17 cellular contexts compared by ENCODE assay signal in genomic region chr2:42788478-42788793, GRCh38. TPM values are rescaled to one million over a fixed set of nuclear protein-coding genes. Genes with fewer than 3 reads are reported as not detected.
A peak's percentile ranks its signal among the peaks of the same experiment; 100 is the strongest.
DNase-seq lines count a peak whose midpoint lies in the region; ATAC-seq, FAIRE-seq and TF ChIP-seq lines count a peak whose summit lies in the region.
"Had no signal": no experiment of that assay in that cellular context is flagged by ENCODE, and none has a peak within 500 bp of the region (broad histone marks: within the 10 kb centered on the region; RNA-seq: fewer than 3 reads in every experiment).

No MANE protein-coding gene starts in this region.

- no peak overlapping the region for H3K4me3 Mint-ChIP-seq in activated CD4-positive, alpha-beta memory T cell treated with anti-CD3 and anti-CD28 coated beads for 36 hours
- H3K4me3 Mint-ChIP-seq in activated CD4-positive, alpha-beta memory T cell treated with anti-CD3 and anti-CD28 coated beads, Interleukin-2, amount 10 ng/mL, durations not matched to agents 7 days and 5 days, result no peak overlapping the region
- H3K4me3 Mint-ChIP-seq in nephron progenitor cell, result peak overlapping the region; percentile 55
- H3K4me3 Mint-ChIP-seq: IgD-negative memory B cell had no signal

- no peaks in the 10 kb centered on the region; a peak in 1 of 5 replicates for H3K27me3 ChIP-seq in HepG2 (ENCODE audit: control insufficient read depth in 1 of 2, insufficient read depth in 2 of 2, low read length in 2 of 2)

- POLR2A ChIA-PET in activated CD4-positive, alpha-beta memory T cell treated with anti-CD3 and anti-CD28 coated beads for 36 hours (lab: Charles Lee), result no interaction called here
- POLR2A ChIA-PET in activated CD4-positive, alpha-beta memory T cell treated with anti-CD3 and anti-CD28 coated beads, Interleukin-2, amount 10 ng/mL, durations not matched to agents 7 days and 5 days (lab: Charles Lee), result no interaction called here
- POLR2A ChIA-PET in HepG2 (lab: Yijun Ruan, JAX), result interaction anchor here (1.0 to 3.1 kb wide), 7 partner anchors 8 to 284 kb away, joined by 3 to 28 read pairs (median 10); no protein-coding TSS in a partner anchor

- ATAC-seq in HepG2, result no peak

- H3K9ac ChIP-seq in HepG2 (ENCODE audit: insufficient read depth, low read depth, low read length), result no peak overlapping the region
- H3K9ac ChIP-seq: GM23248 had no signal

- H3K27me3 Mint-ChIP-seq in activated CD4-positive, alpha-beta memory T cell treated with anti-CD3 and anti-CD28 coated beads for 36 hours, result peaks cover 33% of the 10 kb centered on the region
- H3K27me3 Mint-ChIP-seq in activated CD4-positive, alpha-beta memory T cell treated with anti-CD3 and anti-CD28 coated beads, Interleukin-2, amount 10 ng/mL, durations not matched to agents 7 days and 5 days, result peaks cover 26% of the 10 kb centered on the region
- H3K27me3 Mint-ChIP-seq in nephron progenitor cell (ENCODE audit: low read depth, poor library complexity), result peaks cover 32% of the 10 kb centered on the region
- H3K27me3 Mint-ChIP-seq: IgD-negative memory B cell had no signal

- peaks cover 6% of the 10 kb centered on the region for H3K4me1 Mint-ChIP-seq in activated CD4-positive, alpha-beta memory T cell treated with anti-CD3 and anti-CD28 coated beads for 36 hours (ENCODE audit: low read depth)
- H3K4me1 Mint-ChIP-seq in activated CD4-positive, alpha-beta memory T cell treated with anti-CD3 and anti-CD28 coated beads, Interleukin-2, amount 10 ng/mL, durations not matched to agents 7 days and 5 days, result peaks cover 5% of the 10 kb centered on the region
- peaks cover 57% of the 10 kb centered on the region for H3K4me1 Mint-ChIP-seq in nephron progenitor cell

- H3K4me2 ChIP-seq in HepG2 (ENCODE audit: low read depth, low read length), result peak overlapping the region; percentile 54; the same call in 1 of the 2 replicates

- H4K20me1 ChIP-seq in HepG2 (ENCODE audit: insufficient read depth, low read length), result no peaks in the 10 kb centered on the region

- H3K27ac ChIP-seq in HepG2 (ENCODE audit: extremely low read length, insufficient read depth, low read length), result peak overlapping the region; percentile 67
- H3K27ac ChIP-seq: 22Rv1, GM23248 had no signal

- no peak for FAIRE-seq in HepG2 (lab: Jason Lieb, UNC)
- no peak for FAIRE-seq in D721Med (lab: Jason Lieb, UNC)
- FAIRE-seq: GM12878 had no signal

- H3K4me1 ChIP-seq in HepG2 (ENCODE audit: insufficient read depth, low read length), result peaks cover 85% of the 10 kb centered on the region

- peaks cover 0 to 4% of the 10 kb centered on the region in 2 experiments; a peak in 1 of 5 replicates for H3K36me3 ChIP-seq in HepG2 (replicated peaks in 1 of 2; ENCODE audit: control insufficient read depth in 1 of 2, insufficient read depth in 2 of 2, low read length in 2 of 2)

- CTCF ChIA-PET in activated CD4-positive, alpha-beta memory T cell treated with anti-CD3 and anti-CD28 coated beads for 36 hours (lab: Charles Lee), result no interaction called here
- CTCF ChIA-PET in activated CD4-positive, alpha-beta memory T cell treated with anti-CD3 and anti-CD28 coated beads, Interleukin-2, amount 10 ng/mL, durations not matched to agents 7 days and 5 days (lab: Charles Lee), result interaction anchor here (1.1 kb wide), 1 partner anchor 21 kb away, joined by 3 read pairs; no protein-coding TSS in a partner anchor
- CTCF ChIA-PET in HepG2 (lab: Yijun Ruan, JAX; ENCODE audit: low intra/inter-chr PET ratio, low total read pairs), result no interaction called here

- TF ChIP-seq RAD21 in HepG2 (CRISPR knock-in tag; IDR thresholded peaks at IDR 0.05), result no peak

- peaks cover 21% of the 10 kb centered on the region for H3K79me2 ChIP-seq in HepG2 (ENCODE audit: insufficient read depth, low read length)

- peak; percentile 4 for DNase-seq in activated CD4-positive, alpha-beta memory T cell treated with anti-CD3 and anti-CD28 coated beads for 36 hours
- no peak for DNase-seq in activated CD4-positive, alpha-beta memory T cell treated with anti-CD3 and anti-CD28 coated beads, Interleukin-2, amount 10 ng/mL, durations not matched to agents 7 days and 5 days
- no peak for DNase-seq in HepG2 (ENCODE audit: low spot score)
- no peak for DNase-seq in nephron progenitor cell
- DNase-seq in ureter (ENCODE audit: low spot score), result peak; percentile 12
- no peak for DNase-seq in T-helper 9 cell
- DNase-seq in D721Med (ENCODE audit: insufficient read length, low spot score), result no peak
- DNase-seq in nucleus accumbens (lab: John Stamatoyannopoulos, UW), result no peak
- DNase-seq: Calu3, DMS79, GM23248 had no signal

- no peak for TF ChIP-seq EP300 in HepG2 (IDR thresholded peaks at IDR 0.05; ENCODE audit: low read depth in 2 of 2, low read length in 2 of 2)
- no peak for TF ChIP-seq EP300 in HepG2 (CRISPR knock-in tag; IDR thresholded peaks at IDR 0.05; ENCODE audit: borderline replicate concordance)

- no peak for TF ChIP-seq CTCF in HepG2 (CRISPR knock-in tag; IDR thresholded peaks at IDR 0.05)
- TF ChIP-seq CTCF in nephron progenitor cell (IDR thresholded peaks at IDR 0.05), result no peak
- TF ChIP-seq CTCF in D721Med (IDR thresholded peaks at IDR 0.05; ENCODE audit: insufficient read depth, missing control alignments), result no peak

- H3K27ac Mint-ChIP-seq in activated CD4-positive, alpha-beta memory T cell treated with anti-CD3 and anti-CD28 coated beads for 36 hours, result no peak overlapping the region
- H3K27ac Mint-ChIP-seq in activated CD4-positive, alpha-beta memory T cell treated with anti-CD3 and anti-CD28 coated beads, Interleukin-2, amount 10 ng/mL, durations not matched to agents 7 days and 5 days, result no peak overlapping the region
- H3K27ac Mint-ChIP-seq in nephron progenitor cell, result no peak overlapping the region
- H3K27ac Mint-ChIP-seq: IgD-negative memory B cell had no signal

- H3K9me3 Mint-ChIP-seq in activated CD4-positive, alpha-beta memory T cell treated with anti-CD3 and anti-CD28 coated beads for 36 hours, result no peaks in the 10 kb centered on the region
- H3K9me3 Mint-ChIP-seq in activated CD4-positive, alpha-beta memory T cell treated with anti-CD3 and anti-CD28 coated beads, Interleukin-2, amount 10 ng/mL, durations not matched to agents 7 days and 5 days, result no peaks in the 10 kb centered on the region
- H3K9me3 Mint-ChIP-seq in nephron progenitor cell, result no peaks in the 10 kb centered on the region
- H3K9me3 Mint-ChIP-seq: IgD-negative memory B cell had no signal

- no peaks in the 10 kb centered on the region for H3K36me3 Mint-ChIP-seq in activated CD4-positive, alpha-beta memory T cell treated with anti-CD3 and anti-CD28 coated beads for 36 hours
- H3K36me3 Mint-ChIP-seq in activated CD4-positive, alpha-beta memory T cell treated with anti-CD3 and anti-CD28 coated beads, Interleukin-2, amount 10 ng/mL, durations not matched to agents 7 days and 5 days (ENCODE audit: low read depth), result no peaks in the 10 kb centered on the region
- H3K36me3 Mint-ChIP-seq in nephron progenitor cell (ENCODE audit: low read depth), result peaks cover 6% of the 10 kb centered on the region
- H3K36me3 Mint-ChIP-seq: IgD-negative memory B cell had no signal

- WGBS in HepG2 (ENCODE audit: low lambda C conversion rate), result 84% methylated on average over 9 of the region's 9 CpGs

- no peak overlapping the region for H2AFZ ChIP-seq in HepG2 (ENCODE audit: low read length)
- H2AFZ ChIP-seq: GM23248 had no signal

- in situ Hi-C loops in HepG2 (cut with HindIII; ENCODE audit: extremely low pct_ligation_motif_present, low pct_unique_long_range_greater_than_20kb), result no loop called here

- no peaks in the 10 kb centered on the region for H3K9me3 ChIP-seq in HepG2 (ENCODE audit: low read length)

- intact Hi-C loops in activated CD4-positive, alpha-beta memory T cell treated with anti-CD3 and anti-CD28 coated beads for 36 hours (cut with micrococcal nuclease), result no loop called here
- intact Hi-C loops in HepG2 (cut with micrococcal nuclease; ENCODE audit: unreplicated experiment), result no loop called here

- peak overlapping the region in 1 of 3 experiments; percentile 26; a peak in 2 of 6 replicates for H3K4me3 ChIP-seq in HepG2 (replicated peaks in 1 of 3; ENCODE audit: insufficient read depth in 1 of 3, low read depth in 2 of 3, low read length in 3 of 3)
- H3K4me3 ChIP-seq: GM12878, GM23248 had no signal

- TF ChIP-seq POLR2A in HepG2 (IDR thresholded peaks at IDR 0.05; ENCODE audit: insufficient read depth in 1 of 2, low read depth in 2 of 2, low read length in 2 of 2), result no peak

- BruUV-seq in HepG2 (replicated peaks; lab: Mats Ljungman, UMichigan), result no TSS peak

RNA-seq across cellular contexts. Expression of gene HAAO, which starts 3.9 kb away (rescaled TPM):
- under 1 TPM in 1 of 2 experiments, not detected in 1; 0.17 TPM for total RNA-seq in activated CD4-positive, alpha-beta memory T cell treated with anti-CD3 and anti-CD28 coated beads for 36 hours
- total RNA-seq in activated CD4-positive, alpha-beta memory T cell treated with anti-CD3 and anti-CD28 coated beads, Interleukin-2, amount 10 ng/mL, durations not matched to agents 7 days and 5 days, result under 1 TPM; 0.18 to 0.28 TPM
- total RNA-seq in HepG2 (2016; rRNA removed; fragmentation: Illumina TruSeq; extraction: Trizol) (34.1 and 42.7 TPM in 2 replicates), ureter (14.1 TPM)
- 15.3 and 15.6 TPM in 2 replicates for total RNA-seq in HepG2 (2016; cell fraction: cytosol; rRNA removed; fragmentation: Illumina TruSeq; extraction: Trizol; ENCODE audit: low read depth)
- 29.0 and 39.0 TPM in 2 replicates for total RNA-seq in HepG2 (2016; cell fraction: insoluble cytoplasmic fraction; rRNA removed; fragmentation: Illumina TruSeq; extraction: Trizol)
- total RNA-seq in HepG2 (2016; cell fraction: membrane; rRNA removed; fragmentation: Illumina TruSeq; extraction: Trizol), result 16.2 and 18.8 TPM in 2 replicates
- total RNA-seq in HepG2 (2016; cell fraction: nucleus; rRNA removed; fragmentation: Illumina TruSeq; extraction: Trizol), result 32.7 and 34.7 TPM in 2 replicates
- 35.2 and 36.1 TPM in 2 replicates for polyA plus RNA-seq in HepG2 (2011; rRNA removed)
- polyA plus RNA-seq in HepG2 (2011; cell fraction: cytosol; rRNA removed), result 21.6 and 34.6 TPM in 2 replicates
- 105 and 120 TPM in 2 replicates for polyA plus RNA-seq in HepG2 (2011; cell fraction: nucleus; rRNA removed)
- 24.0 and 29.7 TPM in 2 replicates for polyA plus RNA-seq in HepG2 (2012)
- polyA plus RNA-seq in HepG2 (2016; cell fraction: cytosol; fragmentation: Illumina TruSeq; extraction: Trizol; ENCODE audit: low read depth), result 20.5 and 22.5 TPM in 2 replicates
- 34.1 and 36.9 TPM in 2 replicates for polyA plus RNA-seq in HepG2 (2016; cell fraction: insoluble cytoplasmic fraction; fragmentation: Illumina TruSeq; extraction: Trizol; ENCODE audit: low read depth)
- 23.2 and 26.6 TPM in 2 replicates for polyA plus RNA-seq in HepG2 (2016; cell fraction: membrane; fragmentation: Illumina TruSeq; extraction: Trizol; ENCODE audit: low read depth)
- polyA plus RNA-seq in HepG2 (2016; cell fraction: nucleus; fragmentation: Illumina TruSeq; extraction: Trizol; ENCODE audit: insufficient read depth, low read depth), result 70.0 and 73.3 TPM in 2 replicates
- 0.28 and 57.0 TPM in 2 replicates for polyA minus RNA-seq in HepG2 (2011; rRNA and poly(A)+ RNA removed; ENCODE audit: low replicate concordance)
- 15.6 and 18.8 TPM in 2 replicates for polyA minus RNA-seq in HepG2 (2011; cell fraction: cytosol; rRNA and poly(A)+ RNA removed)
- 34.4 and 36.6 TPM in 2 replicates for polyA minus RNA-seq in HepG2 (2011; cell fraction: nucleus; rRNA and poly(A)+ RNA removed)
- total RNA-seq: G401, GM23248, HT-29 had no signal

RNA-seq across cellular contexts. Expression of gene OXER1, which starts 24.5 kb away (rescaled TPM):
- total RNA-seq in activated CD4-positive, alpha-beta memory T cell treated with anti-CD3 and anti-CD28 coated beads for 36 hours, result not detected
- total RNA-seq in activated CD4-positive, alpha-beta memory T cell treated with anti-CD3 and anti-CD28 coated beads, Interleukin-2, amount 10 ng/mL, durations not matched to agents 7 days and 5 days, result not detected
- total RNA-seq in HepG2 (2016; rRNA removed; fragmentation: Illumina TruSeq; extraction: Trizol) (6.5 and 8.0 TPM in 2 replicates), ureter (3.1 TPM)
- total RNA-seq in HepG2 (2016; cell fraction: cytosol; rRNA removed; fragmentation: Illumina TruSeq; extraction: Trizol; ENCODE audit: low read depth), result 0.40 and 0.97 TPM in 2 replicates
- total RNA-seq in HepG2 (2016; cell fraction: insoluble cytoplasmic fraction; rRNA removed; fragmentation: Illumina TruSeq; extraction: Trizol), result 5.2 and 7.1 TPM in 2 replicates
- total RNA-seq in HepG2 (2016; cell fraction: membrane; rRNA removed; fragmentation: Illumina TruSeq; extraction: Trizol), result 2.6 TPM in 2 replicates
- 6.6 and 6.8 TPM in 2 replicates for total RNA-seq in HepG2 (2016; cell fraction: nucleus; rRNA removed; fragmentation: Illumina TruSeq; extraction: Trizol)
- 9.0 and 11.3 TPM in 2 replicates for polyA plus RNA-seq in HepG2 (2011; rRNA removed)
- polyA plus RNA-seq in HepG2 (2011; cell fraction: cytosol; rRNA removed), result 4.6 and 5.3 TPM in 2 replicates
- 50.2 and 58.5 TPM in 2 replicates for polyA plus RNA-seq in HepG2 (2011; cell fraction: nucleus; rRNA removed)
- 7.4 and 10.0 TPM in 2 replicates for polyA plus RNA-seq in HepG2 (2012)
- polyA plus RNA-seq in HepG2 (2016; cell fraction: cytosol; fragmentation: Illumina TruSeq; extraction: Trizol; ENCODE audit: low read depth), result 0.54 and 0.68 TPM in 2 replicates
- 6.9 and 8.9 TPM in 2 replicates for polyA plus RNA-seq in HepG2 (2016; cell fraction: insoluble cytoplasmic fraction; fragmentation: Illumina TruSeq; extraction: Trizol; ENCODE audit: low read depth)
- polyA plus RNA-seq in HepG2 (2016; cell fraction: membrane; fragmentation: Illumina TruSeq; extraction: Trizol; ENCODE audit: low read depth), result 1.8 and 2.0 TPM in 2 replicates
- 29.7 and 30.8 TPM in 2 replicates for polyA plus RNA-seq in HepG2 (2016; cell fraction: nucleus; fragmentation: Illumina TruSeq; extraction: Trizol; ENCODE audit: insufficient read depth, low read depth)
- 18.1 TPM in 1 of 2 replicates, not detected in the other for polyA minus RNA-seq in HepG2 (2011; rRNA and poly(A)+ RNA removed; ENCODE audit: low replicate concordance)
- 4.5 and 5.7 TPM in 2 replicates for polyA minus RNA-seq in HepG2 (2011; cell fraction: cytosol; rRNA and poly(A)+ RNA removed)
- 7.3 and 8.8 TPM in 2 replicates for polyA minus RNA-seq in HepG2 (2011; cell fraction: nucleus; rRNA and poly(A)+ RNA removed)
- total RNA-seq: G401, GM23248, HT-29 had no signal
- polyA plus RNA-seq: BJ, GM23248 had no signal

Comparison
In these comparisons a context has a peak if more than half of its experiments do, and no peak if none do; other contexts are left out.
1. DNase-seq: peak in activated CD4-positive, alpha-beta memory T cell treated with anti-CD3 and anti-CD28 coated beads for 36 hours (single experiment) and ureter (single experiment); none in activated CD4-positive, alpha-beta memory T cell treated with anti-CD3 and anti-CD28 coated beads, Interleukin-2, amount 10 ng/mL, durations not matched to agents 7 days and 5 days (single experiment), HepG2 (single experiment), nephron progenitor cell (single experiment), T-helper 9 cell (single experiment), D721Med (single experiment) and nucleus accumbens (0 of 56).
2. RNA of gene HAAO, which starts 3.9 kb away (total RNA-seq): 15.3 to 42.7 TPM in HepG2 and 14.1 TPM in ureter (single experiment); 0.18 to 0.28 TPM in activated CD4-positive, alpha-beta memory T cell treated with anti-CD3 and anti-CD28 coated beads, Interleukin-2, amount 10 ng/mL, durations not matched to agents 7 days and 5 days and 0.17 TPM in activated CD4-positive, alpha-beta memory T cell treated with anti-CD3 and anti-CD28 coated beads for 36 hours; every median in the first group is over 10 times any median in the second.